Comparison of ENCODE assay signal across 19 cellular contexts in the genomic region with DNA sequence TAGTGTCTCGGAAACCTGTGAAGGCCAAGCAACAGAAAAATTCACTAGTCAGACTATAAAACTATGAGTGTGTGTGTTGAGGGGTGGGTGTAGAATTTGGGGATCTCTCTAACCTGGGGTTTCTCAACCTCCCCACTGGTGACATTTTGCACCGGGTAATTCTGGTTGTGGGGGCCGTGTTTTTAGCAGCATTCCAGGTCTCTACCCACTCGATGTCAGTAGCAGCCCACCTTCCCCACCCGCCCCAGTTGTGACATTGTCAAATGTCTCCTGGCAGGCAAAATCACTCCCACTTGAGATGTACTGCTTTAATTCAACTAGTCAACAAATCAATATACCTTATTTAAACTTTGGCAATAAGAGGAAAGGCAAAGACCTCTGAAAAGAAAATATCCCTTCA. TPM values are rescaled to one million over a fixed set of nuclear protein-coding genes. Genes with fewer than 3 reads are reported as not detected.
A peak's percentile ranks its signal among the peaks of the same experiment; 100 is the strongest.
DNase-seq lines count a peak whose midpoint lies in the region; ATAC-seq and TF ChIP-seq lines count a peak whose summit lies in the region.
"Had no signal": no experiment of that assay in that cellular context is flagged by ENCODE, and none has a peak within 500 bp of the region (broad histone marks: within the 10 kb centered on the region; RNA-seq: fewer than 3 reads in every experiment).

No MANE protein-coding gene starts in this region.

- H3K9me3 Mint-ChIP-seq in activated naive CD8-positive, alpha-beta T cell treated with anti-CD3 and anti-CD28 coated beads, Interleukin-2, amount 50 U/mL, for 24 hours: no peaks in the 10 kb centered on the region
- H3K9me3 Mint-ChIP-seq in activated naive CD8-positive, alpha-beta T cell treated with anti-CD3 and anti-CD28 coated beads for 36 hours: no peaks in the 10 kb centered on the region
- H3K9me3 Mint-ChIP-seq: CD4-positive, CD25-positive, alpha-beta regulatory T cell; CD8-positive, alpha-beta T cell; HFFc6 had no signal

- no peak overlapping the region for H3K4me2 ChIP-seq in MM.1S (ENCODE audit: low read depth, low read length)
- H3K4me2 ChIP-seq: BLaER1 had no signal

- ATAC-seq in activated naive CD8-positive, alpha-beta T cell treated with anti-CD3 and anti-CD28 coated beads, Interleukin-2, amount 50 U/mL, for 24 hours: no peak
- ATAC-seq in HG03354 (IDR thresholded peaks at IDR 0.05; ENCODE audit: poor library complexity, severe bottlenecking, unreplicated experiment): no peak
- ATAC-seq: CD8-positive, alpha-beta T cell had no signal

- no peak overlapping the region for H2AFZ ChIP-seq in MM.1S (ENCODE audit: low read length)

- H3K27ac Mint-ChIP-seq in activated naive CD8-positive, alpha-beta T cell treated with anti-CD3 and anti-CD28 coated beads, Interleukin-2, amount 50 U/mL, for 24 hours: peak overlapping the region; percentile 52
- H3K27ac Mint-ChIP-seq in activated naive CD8-positive, alpha-beta T cell treated with anti-CD3 and anti-CD28 coated beads for 36 hours: no peak overlapping the region
- H3K27ac Mint-ChIP-seq: B cell; CD4-positive, CD25-positive, alpha-beta regulatory T cell; CD8-positive, alpha-beta T cell; HFFc6 had no signal

- H3K36me3 Mint-ChIP-seq in activated naive CD8-positive, alpha-beta T cell treated with anti-CD3 and anti-CD28 coated beads, Interleukin-2, amount 50 U/mL, for 24 hours (ENCODE audit: low read depth): peaks cover 54% of the 10 kb centered on the region
- peaks cover 43% of the 10 kb centered on the region for H3K36me3 Mint-ChIP-seq in activated naive CD8-positive, alpha-beta T cell treated with anti-CD3 and anti-CD28 coated beads for 36 hours

- H3K9me3 ChIP-seq in MM.1S (replicated peaks; ENCODE audit: insufficient read depth, low read length): no peaks in the 10 kb centered on the region
- no peaks in the 10 kb centered on the region for H3K9me3 ChIP-seq in NT2/D1 (ENCODE audit: insufficient read depth, low read length)
- H3K9me3 ChIP-seq: BLaER1, Caco-2, HAP-1 had no signal

- no peaks in the 10 kb centered on the region for H3K9me2 ChIP-seq in MM.1S (replicated peaks; ENCODE audit: insufficient read depth, low read length)

- no peaks in the 10 kb centered on the region for H3K27me3 Mint-ChIP-seq in activated naive CD8-positive, alpha-beta T cell treated with anti-CD3 and anti-CD28 coated beads, Interleukin-2, amount 50 U/mL, for 24 hours
- H3K27me3 Mint-ChIP-seq in activated naive CD8-positive, alpha-beta T cell treated with anti-CD3 and anti-CD28 coated beads for 36 hours: peaks cover 3% of the 10 kb centered on the region
- H3K27me3 Mint-ChIP-seq: B cell; CD4-positive, CD25-positive, alpha-beta regulatory T cell had no signal

- H3K79me2 ChIP-seq in MM.1S (ENCODE audit: low read length): peaks cover 77% of the 10 kb centered on the region

- intact Hi-C loops in head of caudate nucleus (cut with DNase I): loop anchor here (10.0 kb wide), 1 partner anchor 76 kb away; a partner anchor contains a TSS

- peak overlapping the region; percentile 66; the same call in 1 of the 2 replicates for H3K27ac ChIP-seq in MM.1S (ENCODE audit: low read length)
- H3K27ac ChIP-seq: BLaER1, C4-2B had no signal

- H3K4me1 Mint-ChIP-seq in activated naive CD8-positive, alpha-beta T cell treated with anti-CD3 and anti-CD28 coated beads, Interleukin-2, amount 50 U/mL, for 24 hours: peaks cover 30% of the 10 kb centered on the region
- H3K4me1 Mint-ChIP-seq in activated naive CD8-positive, alpha-beta T cell treated with anti-CD3 and anti-CD28 coated beads for 36 hours: peaks cover 32% of the 10 kb centered on the region

- H3K9ac ChIP-seq in MM.1S (ENCODE audit: low read length) (no peak overlapping the region), NT2/D1 (ENCODE audit: insufficient read length, low read depth) (peak overlapping the region; percentile 26)
- H3K9ac ChIP-seq: BLaER1 had no signal

- H3K4me1 ChIP-seq in MM.1S (ENCODE audit: low read length): peaks cover 16% of the 10 kb centered on the region
- peaks cover 9% of the 10 kb centered on the region for H3K4me1 ChIP-seq in NT2/D1 (ENCODE audit: insufficient read depth, insufficient read length)

- H3K4me3 Mint-ChIP-seq in activated naive CD8-positive, alpha-beta T cell treated with anti-CD3 and anti-CD28 coated beads, Interleukin-2, amount 50 U/mL, for 24 hours: peak overlapping the region; percentile 32
- no peak overlapping the region for H3K4me3 Mint-ChIP-seq in activated naive CD8-positive, alpha-beta T cell treated with anti-CD3 and anti-CD28 coated beads for 36 hours
- H3K4me3 Mint-ChIP-seq: B cell; CD8-positive, alpha-beta T cell; HFFc6 had no signal

- peaks cover 28% of the 10 kb centered on the region for H3F3A ChIP-seq in MM.1S (ENCODE audit: insufficient read depth, low read length)

- H3K27me3 ChIP-seq in MM.1S (replicated peaks; ENCODE audit: insufficient read depth, low read length) (no peaks in the 10 kb centered on the region), NT2/D1 (ENCODE audit: insufficient read depth, insufficient read length) (no peaks in the 10 kb centered on the region)
- H3K27me3 ChIP-seq: BLaER1 had no signal

- H3K4me3 ChIP-seq in MM.1S (ENCODE audit: low read length) (no peak overlapping the region), NT2/D1 (ENCODE audit: insufficient read length, low read depth) (no peak overlapping the region)
- H3K4me3 ChIP-seq: BLaER1, HAP-1 had no signal

- H3K36me3 ChIP-seq in MM.1S (replicated peaks; ENCODE audit: insufficient read depth, low read length): no peaks in the 10 kb centered on the region; the same call in 1 of the 2 replicates
- H3K36me3 ChIP-seq in NT2/D1 (ENCODE audit: insufficient read depth, insufficient read length, low read length): peaks cover 65% of the 10 kb centered on the region

- DNase-seq in activated naive CD8-positive, alpha-beta T cell treated with anti-CD3 and anti-CD28 coated beads, Interleukin-2, amount 50 U/mL, for 24 hours: no peak
- no peak for DNase-seq in activated naive CD8-positive, alpha-beta T cell treated with anti-CD3 and anti-CD28 coated beads for 36 hours
- no peak for DNase-seq in MM.1S
- DNase-seq in NT2/D1 (ENCODE audit: low read depth, low spot score): no peak
- peak in 41 of 42 donors; percentile 19 to 83 (median 50) for DNase-seq in head of caudate nucleus
- DNase-seq in Ammon's horn (ENCODE audit: low spot score): no peak
- no peak for DNase-seq in NCI-H2171 treated with DMSO at 0.1 percent for 48 hours (lab: John Stamatoyannopoulos, UW)
- DNase-seq: Caco-2; CD4-positive, CD25-positive, alpha-beta regulatory T cell; CD8-positive, alpha-beta T cell; DMS153; DND-41; GOT3; HFFc6 had no signal

- no peak for TF ChIP-seq CTCF in MM.1S (IDR thresholded peaks at IDR 0.05; ENCODE audit: low read length)

- H4K20me1 ChIP-seq in MM.1S (ENCODE audit: insufficient read depth, low read length): no peaks in the 10 kb centered on the region

RNA-seq across cellular contexts. Expression of a gene that starts 4.1 kb away (rescaled TPM):
- 100 to 1,000 TPM; 143 to 146 TPM for total RNA-seq in activated naive CD8-positive, alpha-beta T cell treated with anti-CD3 and anti-CD28 coated beads for 36 hours

RNA-seq across cellular contexts. Expression of a gene that starts 10.5 kb away (rescaled TPM):
- total RNA-seq in activated naive CD8-positive, alpha-beta T cell treated with anti-CD3 and anti-CD28 coated beads for 36 hours: 1,000 to 10,000 TPM; 3,852 to 4,173 TPM

Comparison
In these comparisons a context has a peak if more than half of its experiments do, and no peak if none do; other contexts are left out.
1. DNase-seq: peak in head of caudate nucleus (41 of 42); none in activated naive CD8-positive, alpha-beta T cell treated with anti-CD3 and anti-CD28 coated beads, Interleukin-2, amount 50 U/mL, for 24 hours (single experiment), activated naive CD8-positive, alpha-beta T cell treated with anti-CD3 and anti-CD28 coated beads for 36 hours (single experiment), MM.1S (single experiment), NT2/D1 (single experiment), Ammon's horn (single experiment) and NCI-H2171 treated with DMSO at 0.1 percent for 48 hours (single experiment).